In genomic region chr6:142878407-142878806, GRCh38 we compare ENCODE assay signal across 16 cellular contexts.
DNase-seq lines count a peak whose midpoint lies in the region; TF ChIP-seq lines count a peak whose summit lies in the region.
"Had no signal": no experiment of that assay in that cellular context is flagged by ENCODE, and none has a peak within 500 bp of the region (broad histone marks: within the 10 kb centered on the region; RNA-seq: fewer than 3 reads in every experiment).

No MANE protein-coding gene starts in this region.

- POLR2A ChIA-PET in GM10248 (lab: Yijun Ruan, JAX) = no interaction called here

- H3K4me1 Mint-ChIP-seq in immature natural killer cell (peaks cover 34 to 66% of the 10 kb centered on the region in 2 donors), glutamatergic neuron (ENCODE audit: low read depth, unreplicated experiment) (no peaks in the 10 kb centered on the region)

- H3K4me3 Mint-ChIP-seq in immature natural killer cell (peak overlapping the region in 3 of 5 donors; percentile 16 to 54 (median 41)), glutamatergic neuron (ENCODE audit: unreplicated experiment) (no peak overlapping the region)
- H3K4me3 Mint-ChIP-seq: B cell had no signal

- peak overlapping the region; percentile 65 for H3K27ac ChIP-seq in angular gyrus (ENCODE audit: low read depth, low read length)
- H3K27ac ChIP-seq: Peyer's patch had no signal

- TF ChIP-seq CTCF in glutamatergic neuron (IDR thresholded peaks at IDR 0.05; ENCODE audit: partially characterized antibody, unreplicated experiment) (no peak), GM10248 (IDR thresholded peaks at IDR 0.05; ENCODE audit: control extremely low read depth, extremely low read depth, low read depth, missing control alignments) (no peak)

- H3K9me3 Mint-ChIP-seq in immature natural killer cell (no peaks in the 10 kb centered on the region), glutamatergic neuron (ENCODE audit: unreplicated experiment) (no peaks in the 10 kb centered on the region)

- H3K27ac Mint-ChIP-seq in immature natural killer cell (peak overlapping the region in 4 of 6 donors; percentile 5 to 50 (median 31)), glutamatergic neuron (ENCODE audit: unreplicated experiment) (no peak overlapping the region)
- H3K27ac Mint-ChIP-seq: B cell had no signal

- H3K27me3 Mint-ChIP-seq in immature natural killer cell (ENCODE audit: low read depth in 3 of 3) (peaks cover 0 to 2% (median 0%) of the 10 kb centered on the region in 3 donors), glutamatergic neuron (ENCODE audit: unreplicated experiment) (no peaks in the 10 kb centered on the region)
- H3K27me3 Mint-ChIP-seq: B cell had no signal

- DNase-seq in stimulated activated CD4-positive, alpha-beta T cell treated with anti-CD3 and anti-CD28 coated beads, Interleukin-15, amount 100 ng/mL, for 24 hours = peak; percentile 38
- no peak for DNase-seq in stimulated activated CD4-positive, alpha-beta T cell treated with anti-CD3 and anti-CD28 coated beads, Interleukin-4, amount 100 ng/mL, for 1 hour
- DNase-seq in immature natural killer cell (peak in 1 of 3 donors; percentile 19), glutamatergic neuron (no peak), HK-2 (ENCODE audit: unreplicated experiment) (no peak), NCI-H2227 treated with DMSO at 0.1 percent for 48 hours (lab: John Stamatoyannopoulos, UW) (no peak), GM10248 (ENCODE audit: extremely low spot score) (no peak)
- DNase-seq: activated CD4-positive, alpha-beta T cell treated with anti-CD3 and anti-CD28 coated beads for 1 hour; activated naive CD4-positive, alpha-beta T cell treated with anti-CD3 and anti-CD28 coated beads, Interleukin-2, amount 50 U/mL, for 16 hours; DND-41; KBM-7; NCI-H1417 treated with DMSO at 0.1 percent for 48 hours; NCI-H524; Peyer's patch had no signal

- peaks cover 0 to 5% (median 0%) of the 10 kb centered on the region in 3 donors for H3K36me3 Mint-ChIP-seq in immature natural killer cell
- H3K36me3 Mint-ChIP-seq in glutamatergic neuron (ENCODE audit: unreplicated experiment) = no peaks in the 10 kb centered on the region

- CTCF ChIA-PET in GM10248 (lab: Yijun Ruan, JAX) = interaction anchor here (1.2 to 11.1 kb wide), 2 partner anchors 8 to 12 kb away, joined by 3 to 69 read pairs; no protein-coding TSS in a partner anchor
